ENCODE assay signal across 23 cellular contexts in genomic region chr10:16652154-16652553, GRCh38.
DNase-seq lines count a peak whose midpoint lies in the region; ATAC-seq and TF ChIP-seq lines count a peak whose summit lies in the region.
"Had no signal": no experiment of that assay in that cellular context is flagged by ENCODE, and none has a peak within 500 bp of the region (broad histone marks: within the 10 kb centered on the region; RNA-seq: fewer than 3 reads in every experiment).

No MANE protein-coding gene starts in this region.

- no peaks in the 10 kb centered on the region for H4K20me1 ChIP-seq in MM.1S (ENCODE audit: insufficient read depth, low read length)

- H3K4me1 Mint-ChIP-seq in WTC11, result peaks cover 3% of the 10 kb centered on the region; the same call in 1 of the 2 replicates
- H3K4me1 Mint-ChIP-seq: naive B cell had no signal

- POLR2A ChIA-PET in WTC11 (lab: Charles Lee), result no interaction called here

- no peaks in the 10 kb centered on the region for H3K9me2 ChIP-seq in MM.1S (replicated peaks; ENCODE audit: insufficient read depth, low read length)

- no peak overlapping the region for H3K4me3 Mint-ChIP-seq in WTC11
- H3K4me3 Mint-ChIP-seq: naive B cell, T-helper 17 cell had no signal

- TF ChIP-seq CTCF in AG09309 (IDR thresholded peaks at IDR 0.05; ENCODE audit: control insufficient read depth, insufficient read depth, low read depth, low read length, missing control alignments), result no peak
- no peak for TF ChIP-seq CTCF in WTC11 (IDR thresholded peaks at IDR 0.05)
- TF ChIP-seq CTCF in fibroblast of pulmonary artery (IDR thresholded peaks at IDR 0.05; ENCODE audit: low read length, missing control alignments), result no peak
- no peak for TF ChIP-seq CTCF in MM.1S (IDR thresholded peaks at IDR 0.05; ENCODE audit: low read length)

- ATAC-seq in WTC11, result no peak
- ATAC-seq: T-helper 17 cell had no signal

- H3K4me3 ChIP-seq in AG09309 (ENCODE audit: control insufficient read depth, low read depth, low read length) (no peak overlapping the region), fibroblast of pulmonary artery (replicated peaks; ENCODE audit: low read depth, low read length) (no peak overlapping the region), MM.1S (ENCODE audit: low read length) (no peak overlapping the region)
- H3K4me3 ChIP-seq: SJCRH30, stomach, upper lobe of left lung had no signal

- CTCF ChIA-PET in WTC11 (lab: Charles Lee), result no interaction called here

- H3K9ac ChIP-seq in MM.1S (ENCODE audit: low read length), result no peak overlapping the region

- H3K27me3 Mint-ChIP-seq in WTC11 (ENCODE audit: low read depth), result no peaks in the 10 kb centered on the region
- H3K27me3 Mint-ChIP-seq: naive B cell, T-helper 17 cell had no signal

- H3K36me3 ChIP-seq in MM.1S (replicated peaks; ENCODE audit: insufficient read depth, low read length), result no peaks in the 10 kb centered on the region
- H3K36me3 ChIP-seq: SJCRH30, stomach, upper lobe of left lung had no signal

- H3K27ac Mint-ChIP-seq in WTC11, result peak overlapping the region; percentile 76; the same call in 1 of the 2 replicates
- H3K27ac Mint-ChIP-seq: naive B cell, T-helper 17 cell had no signal

- no peak overlapping the region for H3K27ac ChIP-seq in MM.1S (ENCODE audit: low read length)
- H3K27ac ChIP-seq: SJCRH30, stomach, upper lobe of left lung, VCaP had no signal

- no peaks in the 10 kb centered on the region for H3K27me3 ChIP-seq in MM.1S (replicated peaks; ENCODE audit: insufficient read depth, low read length)
- H3K27me3 ChIP-seq: SJCRH30, stomach, upper lobe of left lung had no signal

- H3K9me3 Mint-ChIP-seq in WTC11, result no peaks in the 10 kb centered on the region

- no peaks in the 10 kb centered on the region for H3F3A ChIP-seq in MM.1S (ENCODE audit: insufficient read depth, low read length)

- H3K4me2 ChIP-seq in MM.1S (ENCODE audit: low read depth, low read length), result no peak overlapping the region

- H3K36me3 Mint-ChIP-seq in WTC11, result no peaks in the 10 kb centered on the region
- H3K36me3 Mint-ChIP-seq: naive B cell had no signal

- H3K9me3 ChIP-seq in MM.1S (replicated peaks; ENCODE audit: insufficient read depth, low read length), result no peaks in the 10 kb centered on the region
- H3K9me3 ChIP-seq: SJCRH30, stomach, upper lobe of left lung had no signal

- peak; percentile 13 for DNase-seq in AG09309 (ENCODE audit: low read depth)
- peak; percentile 61 for DNase-seq in ELR (ENCODE audit: low read depth)
- DNase-seq in WTC11 (ENCODE audit: low spot score), result no peak
- peak; percentile 48 for DNase-seq in fibroblast of pulmonary artery (ENCODE audit: low read depth)
- DNase-seq in MM.1S, result no peak
- DNase-seq in epidermal melanocyte (ENCODE audit: insufficient read length, low spot score), result no peak
- no peak for DNase-seq in NCI-H345 treated with DMSO at 0.1 percent for 48 hours (lab: John Stamatoyannopoulos, UW; ENCODE audit: unreplicated experiment)
- no peak for DNase-seq in nucleus accumbens (lab: John Stamatoyannopoulos, UW)
- DNase-seq: AML-193; effector memory CD4-positive, alpha-beta T cell; hippocampal formation; kidney; naive B cell; NCI-H1436; NCI-H2171; NCI-H69; posterior cingulate gyrus; SJCRH30; stimulated activated CD4-positive, alpha-beta T cell treated with anti-CD3 and anti-CD28 coated beads, Interleukin-2, amount 100 ng/mL, for 24 hours; stomach; T-helper 17 cell; upper lobe of left lung had no signal

- H3K4me1 ChIP-seq in MM.1S (ENCODE audit: low read length), result no peaks in the 10 kb centered on the region
- H3K4me1 ChIP-seq: SJCRH30 had no signal

- H3K79me2 ChIP-seq in MM.1S (ENCODE audit: low read length), result no peaks in the 10 kb centered on the region

- H2AFZ ChIP-seq in MM.1S (ENCODE audit: low read length), result no peak overlapping the region

TF ChIP-seq in WTC11, 78 proteins besides CTCF, POLR2A, EP300 and RAD21:
- TF ChIP-seq, protein P1, sequence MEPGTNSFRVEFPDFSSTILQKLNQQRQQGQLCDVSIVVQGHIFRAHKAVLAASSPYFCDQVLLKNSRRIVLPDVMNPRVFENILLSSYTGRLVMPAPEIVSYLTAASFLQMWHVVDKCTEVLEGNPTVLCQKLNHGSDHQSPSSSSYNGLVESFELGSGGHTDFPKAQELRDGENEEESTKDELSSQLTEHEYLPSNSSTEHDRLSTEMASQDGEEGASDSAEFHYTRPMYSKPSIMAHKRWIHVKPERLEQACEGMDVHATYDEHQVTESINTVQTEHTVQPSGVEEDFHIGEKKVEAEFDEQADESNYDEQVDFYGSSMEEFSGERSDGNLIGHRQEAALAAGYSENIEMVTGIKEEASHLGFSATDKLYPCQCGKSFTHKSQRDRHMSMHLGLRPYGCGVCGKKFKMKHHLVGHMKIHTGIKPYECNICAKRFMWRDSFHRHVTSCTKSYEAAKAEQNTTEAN (CRISPR knock-in tag; IDR thresholded peaks at IDR 0.05), result no peak
- TF ChIP-seq RELA (CRISPR knock-in tag; IDR thresholded peaks at IDR 0.05; ENCODE audit: borderline replicate concordance) (no peak), TEAD1 (CRISPR knock-in tag; IDR thresholded peaks at IDR 0.05) (no peak), JUN (CRISPR knock-in tag; IDR thresholded peaks at IDR 0.05) (no peak)
- TF ChIP-seq, protein P2, sequence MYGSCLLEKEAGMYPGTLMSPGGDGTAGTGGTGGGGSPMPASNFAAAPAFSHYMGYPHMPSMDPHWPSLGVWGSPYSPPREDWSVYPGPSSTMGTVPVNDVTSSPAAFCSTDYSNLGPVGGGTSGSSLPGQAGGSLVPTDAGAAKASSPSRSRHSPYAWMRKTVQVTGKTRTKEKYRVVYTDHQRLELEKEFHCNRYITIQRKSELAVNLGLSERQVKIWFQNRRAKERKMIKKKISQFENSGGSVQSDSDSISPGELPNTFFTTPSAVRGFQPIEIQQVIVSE (CRISPR knock-in tag; IDR thresholded peaks at IDR 0.05; ENCODE audit: borderline replicate concordance), result no peak
- TF ChIP-seq, protein P3, sequence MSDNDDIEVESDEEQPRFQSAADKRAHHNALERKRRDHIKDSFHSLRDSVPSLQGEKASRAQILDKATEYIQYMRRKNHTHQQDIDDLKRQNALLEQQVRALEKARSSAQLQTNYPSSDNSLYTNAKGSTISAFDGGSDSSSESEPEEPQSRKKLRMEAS (CRISPR knock-in tag; IDR thresholded peaks at IDR 0.05), result no peak

Comparison
In these comparisons a context has a peak if more than half of its experiments do, and no peak if none do; other contexts are left out.
1. DNase-seq: peak in AG09309 (single experiment), ELR (single experiment) and fibroblast of pulmonary artery (single experiment); none in WTC11 (single experiment), MM.1S (single experiment), epidermal melanocyte (single experiment), NCI-H345 treated with DMSO at 0.1 percent for 48 hours (single experiment) and nucleus accumbens (0 of 56).